In genomic region chr2:207183506-207183905, GRCh38 we compare ENCODE assay signal across 22 cellular contexts. TPM values are rescaled to one million over a fixed set of nuclear protein-coding genes. Genes with fewer than 3 reads are reported as not detected.
DNase-seq lines count a peak whose midpoint lies in the region; ATAC-seq and TF ChIP-seq lines count a peak whose summit lies in the region.
"Had no signal": no experiment of that assay in that cellular context is flagged by ENCODE, and none has a peak within 500 bp of the region (broad histone marks: within the 10 kb centered on the region; RNA-seq: fewer than 3 reads in every experiment).

No MANE protein-coding gene starts in this region.

- no peak for TF ChIP-seq CTCF in SK-N-SH (IDR thresholded peaks at IDR 0.05)
- TF ChIP-seq CTCF in fibroblast of the aortic adventitia (IDR thresholded peaks at IDR 0.05; ENCODE audit: insufficient read depth, low read length): no peak

- peaks cover 3% of the 10 kb centered on the region for H3K9me3 Mint-ChIP-seq in natural killer cell treated with Interleukin-12 subunit alpha and Interleukin-12 subunit beta and Interleukin-15 and Interleukin-18, amount 100 ng/mL, for 72 hours
- H3K9me3 Mint-ChIP-seq: GM23338 had no signal

- H4K20me1 ChIP-seq in SK-N-SH (ENCODE audit: insufficient read depth): no peaks in the 10 kb centered on the region

- H3K9me2 ChIP-seq in SK-N-SH: no peaks in the 10 kb centered on the region

- H3K36me3 ChIP-seq in SK-N-SH (replicated peaks in 1 of 2; ENCODE audit: control insufficient read depth in 1 of 2, insufficient read depth in 2 of 2, low read length in 1 of 2) (no peaks in the 10 kb centered on the region), SJSA1 (no peaks in the 10 kb centered on the region)
- H3K36me3 ChIP-seq: HAP-1 had no signal

- H3K9me3 ChIP-seq in SK-N-SH (no peaks in the 10 kb centered on the region), SJSA1 (replicated peaks) (peaks cover 2% of the 10 kb centered on the region; the same call in 1 of the 2 replicates)
- H3K9me3 ChIP-seq: HAP-1 had no signal

- H3K27me3 ChIP-seq in SK-N-SH (ENCODE audit: insufficient read depth) (no peaks in the 10 kb centered on the region), SJSA1 (replicated peaks) (no peaks in the 10 kb centered on the region)

- H3K4me1 ChIP-seq in SK-N-SH (ENCODE audit: control insufficient read depth in 1 of 2, insufficient read depth in 2 of 2, low read depth in 1 of 2, low read length in 1 of 2) (peaks cover 0 to 34% of the 10 kb centered on the region in 2 experiments; a peak in 3 of 4 replicates), SJSA1 (replicated peaks) (peaks cover 50% of the 10 kb centered on the region)
- H3K4me1 ChIP-seq: HAP-1 had no signal

- H3K36me3 Mint-ChIP-seq in natural killer cell treated with Interleukin-12 subunit alpha and Interleukin-12 subunit beta and Interleukin-15 and Interleukin-18, amount 100 ng/mL, for 72 hours: peaks cover 4% of the 10 kb centered on the region
- H3K36me3 Mint-ChIP-seq: CD14-positive monocyte, IgD-negative memory B cell had no signal

- H3K27me3 Mint-ChIP-seq in natural killer cell treated with Interleukin-12 subunit alpha and Interleukin-12 subunit beta and Interleukin-15 and Interleukin-18, amount 100 ng/mL, for 72 hours: peaks cover 31% of the 10 kb centered on the region in 2 donors

- TF ChIP-seq RAD21 in SK-N-SH (IDR thresholded peaks at IDR 0.05; ENCODE audit: low read length): no peak

- H3K27ac ChIP-seq in SK-N-SH (ENCODE audit: low read depth in 2 of 2, low read length in 1 of 2) (peak overlapping the region in 1 of 2 experiments; percentile 73; a peak in 2 of 4 replicates), SJSA1 (peak overlapping the region; percentile 6; the same call in 1 of the 2 replicates)
- H3K27ac ChIP-seq: 22Rv1 had no signal

- H2AFZ ChIP-seq in SK-N-SH (ENCODE audit: low read depth): no peak overlapping the region
- H2AFZ ChIP-seq: GM23338 had no signal

- DNase-seq in SK-N-SH (no peak), SJSA1 (ENCODE audit: low read depth in 1 of 2, low spot score in 2 of 2) (no peak), fibroblast of the aortic adventitia (ENCODE audit: low read depth) (peak; percentile 50), HCEC 1CT (no peak)
- DNase-seq in effector CD4-positive, alpha-beta T cell: no peak
- DNase-seq in natural killer cell treated with Interleukin-12 subunit alpha and Interleukin-12 subunit beta and Interleukin-15 and Interleukin-18, amount 100 ng/mL, for 72 hours (ENCODE audit: low spot score): no peak
- DNase-seq: DMS79; NCI-H1105; NCI-H146; NCI-H2029; NCI-H2227 treated with DMSO at 0.1 percent for 48 hours; NCI-H524; NCI-H774; NK-92 treated with Interleukin-12 subunit alpha and Interleukin-12 subunit beta, amount 100 ng/mL, for 24 hours had no signal

- H3K4me2 ChIP-seq in SK-N-SH: peak overlapping the region; percentile 49
- H3K4me2 ChIP-seq: GM23338 had no signal

- peaks cover 15% of the 10 kb centered on the region for H3F3A ChIP-seq in SK-N-SH (replicated peaks; ENCODE audit: insufficient read depth)

- H3K4me3 ChIP-seq in SK-N-SH (ENCODE audit: low read depth in 2 of 2, low read length in 1 of 2): no peak overlapping the region
- H3K4me3 ChIP-seq in SJSA1: no peak overlapping the region
- no peak overlapping the region for H3K4me3 ChIP-seq in fibroblast of the aortic adventitia (ENCODE audit: low read depth, low read length)
- H3K4me3 ChIP-seq: GM23338, HAP-1 had no signal

- H3K27ac Mint-ChIP-seq in natural killer cell treated with Interleukin-12 subunit alpha and Interleukin-12 subunit beta and Interleukin-15 and Interleukin-18, amount 100 ng/mL, for 72 hours: peak overlapping the region in 1 of 2 donors; percentile 14
- H3K27ac Mint-ChIP-seq: B cell, GM23338, IgD-negative memory B cell had no signal

- peak overlapping the region; percentile 36; the same call in 1 of the 2 replicates for H3K9ac ChIP-seq in SK-N-SH

- POLR2A ChIA-PET in SK-N-SH (lab: Yijun Ruan, JAX): no interaction called here

- H3K79me2 ChIP-seq in SK-N-SH (ENCODE audit: insufficient read depth): no peaks in the 10 kb centered on the region

- CTCF ChIA-PET in SK-N-SH (lab: Yijun Ruan, JAX): no interaction called here

- H3K4me3 Mint-ChIP-seq in natural killer cell treated with Interleukin-12 subunit alpha and Interleukin-12 subunit beta and Interleukin-15 and Interleukin-18, amount 100 ng/mL, for 72 hours: no peak overlapping the region
- H3K4me3 Mint-ChIP-seq: B cell, CD14-positive monocyte, GM23338, IgD-negative memory B cell had no signal

- TF ChIP-seq EP300 in SK-N-SH (IDR thresholded peaks at IDR 0.05; ENCODE audit: borderline replicate concordance in 1 of 2, low read depth in 1 of 2, low read length in 1 of 2): no peak

- ATAC-seq in SK-N-SH treated with all-trans-retinoic acid at 6 μM for 48 hours (no peak), GM21786 (IDR thresholded peaks at IDR 0.05; ENCODE audit: unreplicated experiment) (no peak)
- ATAC-seq in natural killer cell treated with Interleukin-12 subunit alpha and Interleukin-12 subunit beta and Interleukin-15 and Interleukin-18, amount 100 ng/mL, for 72 hours: no peak
- ATAC-seq: GM23338 had no signal

- H3K4me1 Mint-ChIP-seq in natural killer cell treated with Interleukin-12 subunit alpha and Interleukin-12 subunit beta and Interleukin-15 and Interleukin-18, amount 100 ng/mL, for 72 hours (ENCODE audit: low read depth in 2 of 2): peaks cover 7 to 10% of the 10 kb centered on the region in 2 donors
- H3K4me1 Mint-ChIP-seq: B cell, CD14-positive monocyte, GM23338 had no signal

TF ChIP-seq in SK-N-SH, 30 proteins besides CTCF, POLR2A, EP300 and RAD21 (continues in another document):
- TF ChIP-seq POLR2AphosphoS5 (IDR thresholded peaks at IDR 0.05; ENCODE audit: low read depth, low read length): no peak
- no peak for TF ChIP-seq FOXM1 (IDR thresholded peaks at IDR 0.05; ENCODE audit: low read depth)
- TF ChIP-seq GATA2 (CRISPR knock-in tag; IDR thresholded peaks at IDR 0.05): no peak
- no peak for TF ChIP-seq RXRA (IDR thresholded peaks at IDR 0.05; ENCODE audit: borderline replicate concordance, low read depth)

TF ChIP-seq in SK-N-SH treated with all-trans-retinoic acid at 6 μM for 48 hours, 23 proteins besides CTCF, POLR2A, EP300 and RAD21:
- TF ChIP-seq, protein P1, sequence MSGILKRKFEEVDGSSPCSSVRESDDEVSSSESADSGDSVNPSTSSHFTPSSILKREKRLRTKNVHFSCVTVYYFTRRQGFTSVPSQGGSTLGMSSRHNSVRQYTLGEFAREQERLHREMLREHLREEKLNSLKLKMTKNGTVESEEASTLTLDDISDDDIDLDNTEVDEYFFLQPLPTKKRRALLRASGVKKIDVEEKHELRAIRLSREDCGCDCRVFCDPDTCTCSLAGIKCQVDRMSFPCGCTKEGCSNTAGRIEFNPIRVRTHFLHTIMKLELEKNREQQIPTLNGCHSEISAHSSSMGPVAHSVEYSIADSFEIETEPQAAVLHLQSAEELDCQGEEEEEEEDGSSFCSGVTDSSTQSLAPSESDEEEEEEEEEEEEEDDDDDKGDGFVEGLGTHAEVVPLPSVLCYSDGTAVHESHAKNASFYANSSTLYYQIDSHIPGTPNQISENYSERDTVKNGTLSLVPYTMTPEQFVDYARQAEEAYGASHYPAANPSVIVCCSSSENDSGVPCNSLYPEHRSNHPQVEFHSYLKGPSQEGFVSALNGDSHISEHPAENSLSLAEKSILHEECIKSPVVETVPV (CRISPR knock-in tag; IDR thresholded peaks at IDR 0.05): no peak
- TF ChIP-seq ZNF565 (CRISPR knock-in tag; conservative IDR thresholded peaks at IDR 0.05; ENCODE audit: low read depth): no peak
- no peak for TF ChIP-seq GLIS3 (CRISPR knock-in tag; IDR thresholded peaks at IDR 0.05)
- TF ChIP-seq OSR1 (CRISPR knock-in tag; IDR thresholded peaks at IDR 0.05): no peak
- no peak for TF ChIP-seq ZFP30 (CRISPR knock-in tag; IDR thresholded peaks at IDR 0.05)
- TF ChIP-seq, protein P2, sequence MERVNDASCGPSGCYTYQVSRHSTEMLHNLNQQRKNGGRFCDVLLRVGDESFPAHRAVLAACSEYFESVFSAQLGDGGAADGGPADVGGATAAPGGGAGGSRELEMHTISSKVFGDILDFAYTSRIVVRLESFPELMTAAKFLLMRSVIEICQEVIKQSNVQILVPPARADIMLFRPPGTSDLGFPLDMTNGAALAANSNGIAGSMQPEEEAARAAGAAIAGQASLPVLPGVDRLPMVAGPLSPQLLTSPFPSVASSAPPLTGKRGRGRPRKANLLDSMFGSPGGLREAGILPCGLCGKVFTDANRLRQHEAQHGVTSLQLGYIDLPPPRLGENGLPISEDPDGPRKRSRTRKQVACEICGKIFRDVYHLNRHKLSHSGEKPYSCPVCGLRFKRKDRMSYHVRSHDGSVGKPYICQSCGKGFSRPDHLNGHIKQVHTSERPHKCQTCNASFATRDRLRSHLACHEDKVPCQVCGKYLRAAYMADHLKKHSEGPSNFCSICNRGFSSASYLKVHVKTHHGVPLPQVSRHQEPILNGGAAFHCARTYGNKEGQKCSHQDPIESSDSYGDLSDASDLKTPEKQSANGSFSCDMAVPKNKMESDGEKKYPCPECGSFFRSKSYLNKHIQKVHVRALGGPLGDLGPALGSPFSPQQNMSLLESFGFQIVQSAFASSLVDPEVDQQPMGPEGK (CRISPR knock-in tag; IDR thresholded peaks at IDR 0.05; ENCODE audit: borderline replicate concordance): no peak
- no peak for TF ChIP-seq ESRRG (CRISPR knock-in tag; IDR thresholded peaks at IDR 0.05)
- no peak for TF ChIP-seq ZNF8 (CRISPR knock-in tag; IDR thresholded peaks at IDR 0.05)
- TF ChIP-seq, protein P3, sequence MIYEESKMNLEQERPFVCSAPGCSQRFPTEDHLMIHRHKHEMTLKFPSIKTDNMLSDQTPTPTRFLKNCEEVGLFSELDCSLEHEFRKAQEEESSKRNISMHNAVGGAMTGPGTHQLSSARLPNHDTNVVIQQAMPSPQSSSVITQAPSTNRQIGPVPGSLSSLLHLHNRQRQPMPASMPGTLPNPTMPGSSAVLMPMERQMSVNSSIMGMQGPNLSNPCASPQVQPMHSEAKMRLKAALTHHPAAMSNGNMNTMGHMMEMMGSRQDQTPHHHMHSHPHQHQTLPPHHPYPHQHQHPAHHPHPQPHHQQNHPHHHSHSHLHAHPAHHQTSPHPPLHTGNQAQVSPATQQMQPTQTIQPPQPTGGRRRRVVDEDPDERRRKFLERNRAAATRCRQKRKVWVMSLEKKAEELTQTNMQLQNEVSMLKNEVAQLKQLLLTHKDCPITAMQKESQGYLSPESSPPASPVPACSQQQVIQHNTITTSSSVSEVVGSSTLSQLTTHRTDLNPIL (CRISPR knock-in tag; IDR thresholded peaks at IDR 0.05; ENCODE audit: low read depth): no peak
- TF ChIP-seq TCF4 (CRISPR knock-in tag; IDR thresholded peaks at IDR 0.05; ENCODE audit: borderline replicate concordance): no peak
- TF ChIP-seq RARB (CRISPR knock-in tag; IDR thresholded peaks at IDR 0.05): no peak
- no peak for TF ChIP-seq PPARA (CRISPR knock-in tag; IDR thresholded peaks at IDR 0.05; ENCODE audit: borderline replicate concordance)

RNA-seq across cellular contexts. Expression of gene KLF7, which starts 17.8 kb away (rescaled TPM):
- 7.5 and 12.8 TPM in 2 replicates for polyA plus RNA-seq in SK-N-SH (2012; rRNA removed)
- polyA plus RNA-seq in SK-N-SH (2012; cell fraction: cytosol; rRNA removed): 4.9 and 5.2 TPM in 2 replicates
- 12.9 and 16.8 TPM in 2 replicates for polyA plus RNA-seq in SK-N-SH (2012; cell fraction: nucleus; rRNA removed)
- 6.8 and 13.1 TPM in 2 replicates for total RNA-seq in SJSA1 (2014; rRNA removed; shearing (Covaris generic))
- 12.3 and 38.5 TPM in 2 replicates for total RNA-seq in fibroblast of the aortic adventitia (ENCODE audit: low replicate concordance)
- total RNA-seq in natural killer cell treated with Interleukin-12 subunit alpha and Interleukin-12 subunit beta and Interleukin-15 and Interleukin-18, amount 100 ng/mL, for 72 hours: 10 to 100 TPM; 13.3 to 49.1 TPM
